Comparison of ENCODE assay signal across 10 cellular contexts in genomic region chr9:114988962-114989599, GRCh38. TPM values are rescaled to one million over a fixed set of nuclear protein-coding genes. Genes with fewer than 3 reads are reported as not detected.
DNase-seq lines count a peak whose midpoint lies in the region; ATAC-seq, FAIRE-seq and TF ChIP-seq lines count a peak whose summit lies in the region.
"Had no signal": no experiment of that assay in that cellular context is flagged by ENCODE, and none has a peak within 500 bp of the region (broad histone marks: within the 10 kb centered on the region; RNA-seq: fewer than 3 reads in every experiment).

No MANE protein-coding gene starts in this region.

- peak overlapping the region; percentile 65 for H3K4me3 Mint-ChIP-seq in activated CD4-positive, alpha-beta T cell treated with anti-CD3 and anti-CD28 coated beads, Interleukin-2, amount 10 ng/mL, durations not matched to agents 24 days and 14 days

- FAIRE-seq in kidney (lab: Jason Lieb, UNC): no peak
- FAIRE-seq: endometrium had no signal

- H3K27me3 ChIP-seq in adrenal gland (no peaks in the 10 kb centered on the region), brain microvascular endothelial cell (replicated peaks) (no peaks in the 10 kb centered on the region)

- H3K4me3 ChIP-seq in adrenal gland (no peak overlapping the region), kidney (ENCODE audit: low read length in 2 of 2) (no peak overlapping the region), brain microvascular endothelial cell (ENCODE audit: low read depth, low read length) (no peak overlapping the region)
- H3K4me3 ChIP-seq: SK-N-MC had no signal

- H3K27me3 Mint-ChIP-seq in activated CD4-positive, alpha-beta T cell treated with anti-CD3 and anti-CD28 coated beads, Interleukin-2, amount 10 ng/mL, durations not matched to agents 24 days and 14 days: no peaks in the 10 kb centered on the region

- H3K36me3 ChIP-seq in adrenal gland (replicated peaks in 1 of 2) (no peaks in the 10 kb centered on the region), kidney (ENCODE audit: control insufficient read depth in 1 of 2, insufficient read depth in 2 of 2, low read length in 2 of 2) (no peaks in the 10 kb centered on the region), brain microvascular endothelial cell (replicated peaks) (no peaks in the 10 kb centered on the region)

- DNase-seq in activated CD4-positive, alpha-beta T cell treated with anti-CD3 and anti-CD28 coated beads, Interleukin-2, amount 10 ng/mL, durations not matched to agents 24 days and 14 days: peak; percentile 79
- no peak for DNase-seq in activated CD4-positive, alpha-beta T cell treated with anti-CD3 and anti-CD28 coated beads, Interleukin-2, amount 50 U/mL, for 1 hour
- DNase-seq in activated CD8-positive, alpha-beta memory T cell treated with anti-CD3 and anti-CD28 coated beads, Interleukin-2, amount 50 U/mL, for 48 hours: peak; percentile 68
- peak; percentile 29 to 34 for DNase-seq in stimulated activated CD4-positive, alpha-beta T cell treated with anti-CD3 and anti-CD28 coated beads, Interleukin-4, amount 100 ng/mL, for 48 hours (ENCODE audit: low read depth in 2 of 2)
- DNase-seq in adrenal gland: no peak
- no peak for DNase-seq in kidney
- DNase-seq in brain microvascular endothelial cell: no peak

- peaks cover 3% of the 10 kb centered on the region for H3K36me3 Mint-ChIP-seq in activated CD4-positive, alpha-beta T cell treated with anti-CD3 and anti-CD28 coated beads, Interleukin-2, amount 10 ng/mL, durations not matched to agents 24 days and 14 days (ENCODE audit: low read depth)

- in situ Hi-C loops in brain microvascular endothelial cell (cut with HindIII; ENCODE audit: low pct_ligation_motif_present, low sequenced_read_pairs): no loop called here

- intact Hi-C loops in activated CD4-positive, alpha-beta T cell treated with anti-CD3 and anti-CD28 coated beads, Interleukin-2, amount 10 ng/mL, durations not matched to agents 24 days and 14 days (cut with micrococcal nuclease): loop anchor here (1.0 kb wide), 12 partner anchors 11 to 308 kb away; partner anchors contain the start of gene TNFSF8
- intact Hi-C loops in adrenal gland (cut with DNase I): no loop called here
- intact Hi-C loops in kidney (cut with DNase I): no loop called here

- TF ChIP-seq POLR2A in adrenal gland (IDR thresholded peaks at IDR 0.05): no peak

- H3K27ac ChIP-seq in adrenal gland (no peak overlapping the region), kidney (ENCODE audit: low read depth in 2 of 2, low read length in 2 of 2) (no peak overlapping the region), brain microvascular endothelial cell (no peak overlapping the region)
- H3K27ac ChIP-seq: SK-N-MC had no signal

- no peaks in the 10 kb centered on the region for H3K9me3 ChIP-seq in adrenal gland (replicated peaks in 1 of 3)
- no peaks in the 10 kb centered on the region for H3K9me3 ChIP-seq in kidney (ENCODE audit: control insufficient read depth in 1 of 2, low read length in 2 of 2)

- no peaks in the 10 kb centered on the region for H3K9me3 Mint-ChIP-seq in activated CD4-positive, alpha-beta T cell treated with anti-CD3 and anti-CD28 coated beads, Interleukin-2, amount 10 ng/mL, durations not matched to agents 24 days and 14 days

- peaks cover 74% of the 10 kb centered on the region for H3K4me1 Mint-ChIP-seq in activated CD4-positive, alpha-beta T cell treated with anti-CD3 and anti-CD28 coated beads, Interleukin-2, amount 10 ng/mL, durations not matched to agents 24 days and 14 days

- H3K9ac ChIP-seq in kidney (ENCODE audit: low read length in 2 of 2): no peak overlapping the region

- WGBS in adrenal gland, 4 donors: 73 to 84% (median 79%) methylated on average over 7 to 8 of the region's 8 CpGs

- H3K4me1 ChIP-seq in adrenal gland (replicated peaks in 1 of 2) (no peaks in the 10 kb centered on the region), kidney (ENCODE audit: control insufficient read depth in 1 of 2, insufficient read depth in 1 of 2, low read depth in 1 of 2, low read length in 2 of 2) (no peaks in the 10 kb centered on the region)

- ATAC-seq in HG03354 (IDR thresholded peaks at IDR 0.05; ENCODE audit: poor library complexity, severe bottlenecking, unreplicated experiment): peak; percentile 70

- TF ChIP-seq CTCF in adrenal gland (IDR thresholded peaks at IDR 0.05) (no peak), kidney (IDR thresholded peaks at IDR 0.05; ENCODE audit: borderline replicate concordance, extremely low read depth, insufficient read depth) (no peak), brain microvascular endothelial cell (IDR thresholded peaks at IDR 0.05; ENCODE audit: low read depth, low read length, missing control alignments) (no peak)

- H3K27ac Mint-ChIP-seq in activated CD4-positive, alpha-beta T cell treated with anti-CD3 and anti-CD28 coated beads, Interleukin-2, amount 10 ng/mL, durations not matched to agents 24 days and 14 days: peak overlapping the region; percentile 97

RNA-seq across cellular contexts. Expression of gene TNFSF8, which starts 58.7 kb away (rescaled TPM):
- 148 and 150 TPM in 2 replicates for total RNA-seq in activated CD4-positive, alpha-beta T cell treated with anti-CD3 and anti-CD28 coated beads, Interleukin-2, amount 10 ng/mL, durations not matched to agents 24 days and 14 days
- 1 to 10 TPM in 7 of 8 donors, under 1 TPM in 1; 0.72 to 4.8 (median 2.5) TPM for total RNA-seq in adrenal gland
- 1 to 10 TPM in 1 of 3 donors, under 1 TPM in 2; 0.34 to 1.4 (median 0.64) TPM for polyA plus RNA-seq in adrenal gland
- 5.0 TPM for total RNA-seq in kidney
- polyA plus RNA-seq in kidney (ENCODE audit: insufficient read depth, low read depth, low replicate concordance): 0.43 TPM

Comparison
In these comparisons a context has a peak if more than half of its experiments do, and no peak if none do; other contexts are left out.
1. DNase-seq: peak in activated CD4-positive, alpha-beta T cell treated with anti-CD3 and anti-CD28 coated beads, Interleukin-2, amount 10 ng/mL, durations not matched to agents 24 days and 14 days (single experiment), activated CD8-positive, alpha-beta memory T cell treated with anti-CD3 and anti-CD28 coated beads, Interleukin-2, amount 50 U/mL, for 48 hours (single experiment) and stimulated activated CD4-positive, alpha-beta T cell treated with anti-CD3 and anti-CD28 coated beads, Interleukin-4, amount 100 ng/mL, for 48 hours (2 of 2); none in activated CD4-positive, alpha-beta T cell treated with anti-CD3 and anti-CD28 coated beads, Interleukin-2, amount 50 U/mL, for 1 hour (single experiment), adrenal gland (0 of 7), kidney (single experiment) and brain microvascular endothelial cell (single experiment).
2. RNA of gene TNFSF8, which starts 58.7 kb away (total RNA-seq): 148 to 150 TPM in activated CD4-positive, alpha-beta T cell treated with anti-CD3 and anti-CD28 coated beads, Interleukin-2, amount 10 ng/mL, durations not matched to agents 24 days and 14 days; 5.0 TPM in kidney (single experiment) and 0.72 to 4.8 TPM in adrenal gland; every median in the first group is over 10 times any median in the second.